In the genomic region with DNA sequence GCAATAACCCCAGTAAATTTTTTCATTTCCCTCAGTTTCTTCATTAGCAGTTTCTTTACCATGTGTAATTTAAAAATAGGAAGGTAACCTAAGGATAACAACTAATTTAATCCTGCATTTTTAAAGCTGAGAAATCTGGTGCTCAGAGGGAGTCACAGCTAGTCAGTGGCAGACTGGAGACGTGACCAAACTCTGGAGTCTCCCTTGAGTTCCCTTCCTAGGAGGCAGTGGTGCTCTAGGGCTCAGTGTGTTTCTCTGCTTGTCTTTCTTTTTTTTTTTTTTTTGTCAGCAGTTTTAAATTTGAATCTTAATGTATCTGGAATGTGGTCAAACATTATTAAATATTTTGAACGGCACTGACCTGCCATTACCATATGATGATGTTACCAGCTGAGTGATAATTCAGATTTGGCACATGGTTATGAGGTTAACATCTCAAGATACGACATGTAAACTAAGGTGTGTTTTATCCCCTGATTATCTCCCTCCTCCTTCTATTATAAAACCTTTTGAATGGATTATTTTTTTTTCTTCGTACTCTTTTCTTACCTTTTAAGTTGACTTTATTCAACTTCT, we compare ENCODE assay signal across 16 cellular contexts.
DNase-seq lines count a peak whose midpoint lies in the region; ATAC-seq and TF ChIP-seq lines count a peak whose summit lies in the region.
"Had no signal": no experiment of that assay in that cellular context is flagged by ENCODE, and none has a peak within 500 bp of the region (broad histone marks: within the 10 kb centered on the region; RNA-seq: fewer than 3 reads in every experiment).

No MANE protein-coding gene starts in this region.

- H3K4me3 Mint-ChIP-seq in MCF 10A (ENCODE audit: unreplicated experiment) = no peak overlapping the region
- H3K4me3 Mint-ChIP-seq in activated T-helper 2 cell treated with anti-CD3 and anti-CD28 coated beads, Interferon-gamma antibody, Interleukin-2, Interleukin-4, amounts not matched to agents 10 μg/mL and 5 μg/mL and 100 μg/mL, durations not matched to agents 14 hours and 24 hours and 36 hours (ENCODE audit: low read depth) = no peak overlapping the region
- H3K4me3 Mint-ChIP-seq: CD14-positive monocyte; CD8-positive, alpha-beta T cell had no signal

- no peak overlapping the region for H3K4me2 ChIP-seq in mammary epithelial cell (ENCODE audit: insufficient read depth, low read depth, low read length)

- H3K36me3 Mint-ChIP-seq in MCF 10A (ENCODE audit: insufficient read depth, unreplicated experiment) = no peaks in the 10 kb centered on the region
- no peaks in the 10 kb centered on the region for H3K36me3 Mint-ChIP-seq in activated T-helper 2 cell treated with anti-CD3 and anti-CD28 coated beads, Interferon-gamma antibody, Interleukin-2, Interleukin-4, amounts not matched to agents 10 μg/mL and 5 μg/mL and 100 μg/mL, durations not matched to agents 14 hours and 24 hours and 36 hours (ENCODE audit: low read depth)
- H3K36me3 Mint-ChIP-seq: CD14-positive monocyte; CD8-positive, alpha-beta T cell had no signal

- H2AFZ ChIP-seq in mammary epithelial cell (ENCODE audit: low read depth, low read length) = no peak overlapping the region

- H4K20me1 ChIP-seq in mammary epithelial cell (ENCODE audit: insufficient read depth, low read length) = no peaks in the 10 kb centered on the region

- POLR2A ChIA-PET in MCF 10A (lab: Yijun Ruan, JAX) = no interaction called here

- no peak overlapping the region for H3K9ac ChIP-seq in mammary epithelial cell (ENCODE audit: insufficient read depth, low read length)

- ATAC-seq in GM19397 (IDR thresholded peaks at IDR 0.05; ENCODE audit: unreplicated experiment) (no peak), HG02798 (IDR thresholded peaks at IDR 0.05; ENCODE audit: poor library complexity, unreplicated experiment) (no peak)
- ATAC-seq: CD8-positive, alpha-beta T cell; HCT116 had no signal

- intact Hi-C loops in mammary epithelial cell (cut with micrococcal nuclease) (no loop called here), MCF 10A (cut with micrococcal nuclease) (no loop called here)
- intact Hi-C loops in activated T-helper 2 cell treated with anti-CD3 and anti-CD28 coated beads, Interferon-gamma antibody, Interleukin-2, Interleukin-4, amounts not matched to agents 10 μg/mL and 5 μg/mL and 100 μg/mL, durations not matched to agents 14 hours and 24 hours and 36 hours (cut with micrococcal nuclease) = no loop called here

- no peaks in the 10 kb centered on the region for H3K36me3 ChIP-seq in mammary epithelial cell (ENCODE audit: insufficient read depth, low read length)

- no peak overlapping the region for H3K4me3 ChIP-seq in mammary epithelial cell (replicated peaks in 1 of 3; ENCODE audit: insufficient read depth in 1 of 3, low read depth in 2 of 3, low read length in 3 of 3)
- no peak overlapping the region for H3K4me3 ChIP-seq in epithelial cell of esophagus (ENCODE audit: low read length)

- H3K27me3 Mint-ChIP-seq in MCF 10A (ENCODE audit: insufficient read depth, unreplicated experiment) = no peaks in the 10 kb centered on the region
- no peaks in the 10 kb centered on the region for H3K27me3 Mint-ChIP-seq in activated T-helper 2 cell treated with anti-CD3 and anti-CD28 coated beads, Interferon-gamma antibody, Interleukin-2, Interleukin-4, amounts not matched to agents 10 μg/mL and 5 μg/mL and 100 μg/mL, durations not matched to agents 14 hours and 24 hours and 36 hours (ENCODE audit: low read depth)

- no TSS peak for BruUV-seq in mammary epithelial cell (replicated peaks; lab: Mats Ljungman, UMichigan)
- BruUV-seq in MCF 10A (replicated peaks; lab: Mats Ljungman, UMichigan) = no TSS peak

- no peak overlapping the region for H3K27ac Mint-ChIP-seq in MCF 10A (ENCODE audit: low read depth, unreplicated experiment)
- no peak overlapping the region for H3K27ac Mint-ChIP-seq in activated T-helper 2 cell treated with anti-CD3 and anti-CD28 coated beads, Interferon-gamma antibody, Interleukin-2, Interleukin-4, amounts not matched to agents 10 μg/mL and 5 μg/mL and 100 μg/mL, durations not matched to agents 14 hours and 24 hours and 36 hours
- H3K27ac Mint-ChIP-seq: CD14-positive monocyte; CD8-positive, alpha-beta T cell had no signal

- H3K4me1 Mint-ChIP-seq in MCF 10A (ENCODE audit: insufficient read depth, unreplicated experiment) = no peaks in the 10 kb centered on the region
- no peaks in the 10 kb centered on the region for H3K4me1 Mint-ChIP-seq in activated T-helper 2 cell treated with anti-CD3 and anti-CD28 coated beads, Interferon-gamma antibody, Interleukin-2, Interleukin-4, amounts not matched to agents 10 μg/mL and 5 μg/mL and 100 μg/mL, durations not matched to agents 14 hours and 24 hours and 36 hours (ENCODE audit: low read depth)
- H3K4me1 Mint-ChIP-seq: CD14-positive monocyte had no signal

- no peaks in the 10 kb centered on the region for H3K9me3 Mint-ChIP-seq in MCF 10A (ENCODE audit: unreplicated experiment)
- peaks cover 22% of the 10 kb centered on the region for H3K9me3 Mint-ChIP-seq in activated T-helper 2 cell treated with anti-CD3 and anti-CD28 coated beads, Interferon-gamma antibody, Interleukin-2, Interleukin-4, amounts not matched to agents 10 μg/mL and 5 μg/mL and 100 μg/mL, durations not matched to agents 14 hours and 24 hours and 36 hours

- CTCF ChIA-PET in mammary epithelial cell (lab: Charles Lee; ENCODE audit: low non-redundant PET) = no interaction called here
- CTCF ChIA-PET in MCF 10A (lab: Yijun Ruan, JAX) = no interaction called here

- H3K27me3 ChIP-seq in mammary epithelial cell (ENCODE audit: insufficient read depth, low read length) = peaks cover 2% of the 10 kb centered on the region

- H3K27ac ChIP-seq in mammary epithelial cell (ENCODE audit: insufficient read depth, low read depth, low read length) = no peak overlapping the region
- H3K27ac ChIP-seq: 22Rv1 had no signal

- in situ Hi-C loops in mammary epithelial cell (cut with MboI; ENCODE audit: low sequenced_read_pairs in 2 of 2) = no loop called here

- 31% methylated on average over 4 of the region's 4 CpGs for WGBS in mammary epithelial cell (ENCODE audit: low coverage, missing lambda C conversion rate)

- DNase-seq in mammary epithelial cell (peak; percentile 58), MCF 10A (ENCODE audit: unreplicated experiment) (no peak), epithelial cell of esophagus (ENCODE audit: low read depth) (peak; percentile 86), iPS-NIHi11 (ENCODE audit: low spot score) (peak; percentile 7)
- no peak for DNase-seq in activated T-helper 2 cell treated with anti-CD3 and anti-CD28 coated beads, Interferon-gamma antibody, Interleukin-2, Interleukin-4, amounts not matched to agents 10 μg/mL and 5 μg/mL and 100 μg/mL, durations not matched to agents 14 hours and 24 hours and 36 hours (ENCODE audit: low spot score)
- no peak for DNase-seq in activated T-cell treated with anti-CD3 and anti-CD28 coated beads, Interleukin-2, amount 50 U/mL, for 48 hours
- DNase-seq: CD8-positive, alpha-beta T cell; COR-L47; DND-41; GF-D8; IMR-90 had no signal

- no peaks in the 10 kb centered on the region for H3K9me3 ChIP-seq in mammary epithelial cell (replicated peaks; ENCODE audit: insufficient read depth, low read length)

- H3K4me1 ChIP-seq in mammary epithelial cell (ENCODE audit: insufficient read depth, low read length) = no peaks in the 10 kb centered on the region

- dilution Hi-C loops in mammary epithelial cell (cut with HindIII; ENCODE audit: low sequenced_read_pairs) = no loop called here

- no peaks in the 10 kb centered on the region for H3K79me2 ChIP-seq in mammary epithelial cell (ENCODE audit: insufficient read depth, low read length)

- TF ChIP-seq CTCF in mammary epithelial cell (conservative IDR thresholded peaks at IDR 0.05 in 1 of 2, IDR thresholded peaks at IDR 0.05 in 1 of 2; ENCODE audit: extremely low read depth in 1 of 2, insufficient read depth in 1 of 2, low read depth in 1 of 2, low read length in 2 of 2) (peak in 1 of 2 donors; percentile 28), MCF 10A (IDR thresholded peaks at IDR 0.05; ENCODE audit: unreplicated experiment) (no peak), epithelial cell of esophagus (IDR thresholded peaks at IDR 0.05; ENCODE audit: insufficient read depth, low read depth, low read length, missing control alignments) (no peak)

Comparison
In these comparisons a context has a peak if more than half of its experiments do, and no peak if none do; other contexts are left out.
1. DNase-seq: peak in mammary epithelial cell (single experiment), epithelial cell of esophagus (single experiment) and iPS-NIHi11 (single experiment); none in MCF 10A (single experiment), activated T-helper 2 cell treated with anti-CD3 and anti-CD28 coated beads, Interferon-gamma antibody, Interleukin-2, Interleukin-4, amounts not matched to agents 10 μg/mL and 5 μg/mL and 100 μg/mL, durations not matched to agents 14 hours and 24 hours and 36 hours (single experiment) and activated T-cell treated with anti-CD3 and anti-CD28 coated beads, Interleukin-2, amount 50 U/mL, for 48 hours (0 of 2).